In the genomic region with DNA sequence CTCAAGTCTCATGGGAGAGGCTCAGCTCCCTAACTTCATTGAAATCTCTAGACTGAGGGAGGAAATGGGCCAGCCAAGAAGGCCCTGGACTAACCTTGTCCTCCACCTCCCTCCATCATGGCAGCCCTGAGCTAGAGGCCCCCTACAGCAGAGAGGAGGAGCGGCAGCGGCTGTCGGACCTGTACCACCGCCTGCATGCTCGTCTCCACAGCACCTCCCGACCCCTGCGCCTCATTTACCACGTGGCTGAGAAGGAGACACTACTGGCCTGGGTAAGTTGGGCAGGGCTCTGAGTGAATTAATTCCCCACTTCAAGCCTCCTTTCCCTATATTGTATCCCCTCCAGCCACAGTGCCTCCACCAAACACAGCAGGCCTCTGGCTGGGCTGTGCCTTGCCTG, we compare ENCODE assay signal across 29 cellular contexts. TPM values are rescaled to one million over a fixed set of nuclear protein-coding genes. Genes with fewer than 3 reads are reported as not detected.
"Had no signal": no experiment of that assay in that cellular context is flagged by ENCODE, and none has a peak within 500 bp of the region (broad histone marks: within the 10 kb centered on the region; RNA-seq: fewer than 3 reads in every experiment).

No MANE protein-coding gene starts in this region.

- H2AFZ ChIP-seq: hepatocyte, neural progenitor cell had no signal

- DNase-seq: dermis blood vessel endothelial cell; effector memory CD4-positive, alpha-beta T cell; foreskin keratinocyte; heart left ventricle; mucosa of descending colon; naive B cell; occipital lobe; psoas muscle; right cardiac atrium; sigmoid colon; stimulated activated CD4-positive, alpha-beta T cell treated with anti-CD3 and anti-CD28 coated beads, Interleukin-4, amount 100 ng/mL, for 4 hours; stimulated activated naive B cell treated with anti-CD40 and anti-IgM and Interleukin-4, amounts not matched to agents 10 μg/mL and 1 μg/mL and 100 μg/mL, for 72 hours had no signal

- H3K9me3 Mint-ChIP-seq: memory B cell; mesothelial cell of epicardium; neural progenitor cell; stimulated activated naive CD8-positive, alpha-beta T cell treated with anti-CD3 and anti-CD28 coated beads, Interleukin-15, Interleukin-2, amounts not matched to agents 100 ng/mL and 50 ng/mL, for 24 hours had no signal

- H3K27me3 ChIP-seq: esophagus muscularis mucosa, foreskin keratinocyte, gastroesophageal sphincter, heart left ventricle, hepatocyte, neural progenitor cell, ovary, sigmoid colon, tibial nerve, upper lobe of left lung had no signal

- H3K4me3 ChIP-seq: coronary artery, esophagus muscularis mucosa, gastroesophageal sphincter, heart left ventricle, hepatocyte, lung, mucosa of descending colon, neural progenitor cell, ovary, psoas muscle, sigmoid colon, thoracic aorta, tibial nerve, upper lobe of left lung had no signal

- H3K27ac ChIP-seq: coronary artery, esophagus muscularis mucosa, foreskin keratinocyte, gastroesophageal sphincter, heart left ventricle, hepatocyte, neural progenitor cell, ovary, psoas muscle, sigmoid colon, thoracic aorta, tibial nerve, upper lobe of left lung had no signal

- H3K27me3 Mint-ChIP-seq: memory B cell; naive B cell; natural killer cell treated with Interleukin-12 subunit alpha and Interleukin-12 subunit beta and Interleukin-15 and Interleukin-18, amount 100 ng/mL, for 72 hours; stimulated activated naive B cell treated with anti-CD40 and anti-IgM and Interleukin-4, amounts not matched to agents 10 μg/mL and 1 μg/mL and 100 μg/mL, for 72 hours; stimulated activated naive CD8-positive, alpha-beta T cell treated with anti-CD3 and anti-CD28 coated beads, Interleukin-15, Interleukin-2, amounts not matched to agents 100 ng/mL and 50 ng/mL, for 24 hours had no signal

- H3K27ac Mint-ChIP-seq: memory B cell; mesothelial cell of epicardium; natural killer cell treated with Interleukin-12 subunit alpha and Interleukin-12 subunit beta and Interleukin-15 and Interleukin-18, amount 100 ng/mL, for 72 hours; neural progenitor cell; stimulated activated naive B cell treated with anti-CD40 and anti-IgM and Interleukin-4, amounts not matched to agents 10 μg/mL and 1 μg/mL and 100 μg/mL, for 72 hours; stimulated activated naive CD8-positive, alpha-beta T cell treated with anti-CD3 and anti-CD28 coated beads, Interleukin-15, Interleukin-2, amounts not matched to agents 100 ng/mL and 50 ng/mL, for 24 hours had no signal

- H3K9ac ChIP-seq: neural progenitor cell had no signal

- H3K36me3 ChIP-seq: neural progenitor cell, ovary had no signal

- H3K9me3 ChIP-seq: esophagus muscularis mucosa, gastroesophageal sphincter, heart left ventricle, mucosa of descending colon, ovary, psoas muscle, sigmoid colon, thoracic aorta, tibial nerve, upper lobe of left lung had no signal

- ATAC-seq: foreskin keratinocyte; gastroesophageal sphincter; heart left ventricle; left lobe of liver; mucosa of descending colon; natural killer cell treated with Interleukin-12 subunit alpha and Interleukin-12 subunit beta and Interleukin-15 and Interleukin-18, amount 100 ng/mL, for 72 hours; psoas muscle; right cardiac atrium; stimulated activated naive B cell treated with anti-CD40 and anti-IgM and Interleukin-4, amounts not matched to agents 10 μg/mL and 1 μg/mL and 100 μg/mL, for 72 hours had no signal

- H3K4me2 ChIP-seq: hepatocyte, neural progenitor cell had no signal

- H3K4me3 Mint-ChIP-seq: memory B cell; mesothelial cell of epicardium; natural killer cell treated with Interleukin-12 subunit alpha and Interleukin-12 subunit beta and Interleukin-15 and Interleukin-18, amount 100 ng/mL, for 72 hours; neural progenitor cell; stimulated activated naive B cell treated with anti-CD40 and anti-IgM and Interleukin-4, amounts not matched to agents 10 μg/mL and 1 μg/mL and 100 μg/mL, for 72 hours; stimulated activated naive CD8-positive, alpha-beta T cell treated with anti-CD3 and anti-CD28 coated beads, Interleukin-15, Interleukin-2, amounts not matched to agents 100 ng/mL and 50 ng/mL, for 24 hours had no signal

- H3K4me1 ChIP-seq: foreskin keratinocyte had no signal

RNA-seq across cellular contexts. Expression of gene SYCE1L, which starts 3.8 kb away (rescaled TPM):
- total RNA-seq: liver, occipital lobe had no signal
- polyA plus RNA-seq: fibroblast of lung had no signal
